Comparison of ENCODE assay signal across 8 cellular contexts in the genomic region with DNA sequence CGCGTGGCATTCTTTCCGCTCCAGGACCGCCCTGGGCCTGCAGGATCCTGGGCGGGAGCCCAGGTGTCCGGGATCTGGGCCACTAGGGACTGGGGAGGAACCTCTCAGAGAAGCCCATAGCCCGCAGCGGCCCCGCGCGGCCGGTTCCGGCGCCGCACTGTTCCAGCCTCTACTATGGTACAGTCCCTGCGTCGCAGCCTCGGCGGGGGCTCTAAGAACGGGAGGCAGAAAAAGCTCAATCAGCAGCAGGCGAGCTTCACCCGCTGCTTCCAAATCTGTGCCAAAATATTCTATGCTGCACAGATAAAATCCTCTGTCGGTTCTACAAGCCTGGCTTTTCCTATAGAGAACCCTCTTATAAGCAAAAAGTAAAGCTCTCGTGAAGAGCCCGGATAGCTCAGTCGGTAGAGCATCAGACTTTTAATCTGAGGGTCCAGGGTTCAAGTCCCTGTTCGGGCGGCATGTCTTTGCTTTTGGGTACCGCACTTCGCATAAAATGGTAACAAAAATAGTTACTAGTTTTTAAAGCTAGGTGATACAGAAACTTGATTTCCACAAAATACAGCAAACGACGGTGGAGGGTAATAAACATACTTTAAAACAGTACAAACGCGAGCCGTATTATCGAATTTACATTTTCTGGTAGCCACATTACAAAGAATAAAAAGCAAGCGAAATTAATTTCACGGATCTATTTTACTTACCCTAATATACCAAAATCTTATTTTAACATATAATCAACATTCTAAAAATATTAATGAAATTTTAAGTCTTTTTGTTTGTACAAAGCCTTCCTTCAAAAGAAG. TPM values are rescaled to one million over a fixed set of nuclear protein-coding genes. Genes with fewer than 3 reads are reported as not detected.
DNase-seq lines count a peak whose midpoint lies in the region; ATAC-seq and TF ChIP-seq lines count a peak whose summit lies in the region.

No MANE protein-coding gene starts in this region.

- H3K27ac ChIP-seq in Karpas-422 (ENCODE audit: low read length) = peak overlapping the region; percentile 78

- no peaks in the 10 kb centered on the region for H3K9me2 ChIP-seq in Karpas-422 (replicated peaks; ENCODE audit: insufficient read depth, low read length)

- H3K9me3 ChIP-seq in Karpas-422 (ENCODE audit: low read length) = no peaks in the 10 kb centered on the region

- H3K4me1 ChIP-seq in Karpas-422 (ENCODE audit: low read length) = peaks cover 54% of the 10 kb centered on the region

- H3K4me3 ChIP-seq in Karpas-422 (ENCODE audit: low read length) = peak overlapping the region; percentile 76
- peak overlapping the region; percentile 68 for H3K4me3 ChIP-seq in fibroblast of pulmonary artery (replicated peaks; ENCODE audit: low read depth, low read length)

- H3K27me3 Mint-ChIP-seq in CD14-positive monocyte (ENCODE audit: low read depth in 3 of 3) = peaks cover 73 to 91% (median 88%) of the 10 kb centered on the region in 3 donors
- H3K27me3 Mint-ChIP-seq in natural killer cell (ENCODE audit: low read depth in 2 of 2) = peaks cover 51 to 55% of the 10 kb centered on the region in 2 donors
- peaks cover 58 to 77% of the 10 kb centered on the region in 2 donors for H3K27me3 Mint-ChIP-seq in stimulated activated naive B cell treated with anti-CD40 and anti-IgM and Interleukin-4, amounts not matched to agents 10 μg/mL and 1 μg/mL and 100 μg/mL, for 72 hours

- ATAC-seq in GM21381 (IDR thresholded peaks at IDR 0.05; ENCODE audit: unreplicated experiment) (peak; percentile 27), natural killer cell (peak; percentile 62 to 79 (median 68))
- peak; percentile 61 to 70 for ATAC-seq in stimulated activated naive B cell treated with anti-CD40 and anti-IgM and Interleukin-4, amounts not matched to agents 10 μg/mL and 1 μg/mL and 100 μg/mL, for 72 hours (replicated peaks)

- DNase-seq in CD14-positive monocyte (ENCODE audit: low spot score) (peak; percentile 77), Karpas-422 (peak; percentile 94), SHP77 treated with DMSO at 0.1 percent for 48 hours (lab: John Stamatoyannopoulos, UW) (peak; percentile 80), fibroblast of pulmonary artery (ENCODE audit: low read depth) (peak; percentile 86), natural killer cell (peak; percentile 84)
- peak; percentile 75 for DNase-seq in activated effector memory CD4-positive, alpha-beta T cell treated with Interleukin-2 at 50 U/mL for 16 hours
- peak; percentile 79 for DNase-seq in stimulated activated naive B cell treated with anti-CD40 and anti-IgM and Interleukin-4, amounts not matched to agents 10 μg/mL and 1 μg/mL and 100 μg/mL, for 72 hours

- peak overlapping the region; percentile 85 to 93 for H3K4me3 Mint-ChIP-seq in CD14-positive monocyte
- H3K4me3 Mint-ChIP-seq in natural killer cell = peak overlapping the region; percentile 93
- H3K4me3 Mint-ChIP-seq in stimulated activated naive B cell treated with anti-CD40 and anti-IgM and Interleukin-4, amounts not matched to agents 10 μg/mL and 1 μg/mL and 100 μg/mL, for 72 hours = peak overlapping the region; percentile 90 to 98

- peak overlapping the region; percentile 100 for H3K4me2 ChIP-seq in Karpas-422 (ENCODE audit: low read depth, low read length, poor library complexity, severe bottlenecking)

- no peaks in the 10 kb centered on the region for H3K36me3 ChIP-seq in Karpas-422 (ENCODE audit: insufficient read depth, low read length)

- H3K79me2 ChIP-seq in Karpas-422 (ENCODE audit: low read length) = no peaks in the 10 kb centered on the region

- H3K36me3 Mint-ChIP-seq in CD14-positive monocyte (peaks cover 12 to 16% of the 10 kb centered on the region in 2 donors), natural killer cell (peaks cover 12% of the 10 kb centered on the region)
- peaks cover 5 to 20% of the 10 kb centered on the region in 2 donors for H3K36me3 Mint-ChIP-seq in stimulated activated naive B cell treated with anti-CD40 and anti-IgM and Interleukin-4, amounts not matched to agents 10 μg/mL and 1 μg/mL and 100 μg/mL, for 72 hours

- peak overlapping the region; percentile 74 for H3K9ac ChIP-seq in Karpas-422 (ENCODE audit: low read length)

- TF ChIP-seq CTCF in CD14-positive monocyte (IDR thresholded peaks at IDR 0.05) (peak; percentile 96), fibroblast of pulmonary artery (IDR thresholded peaks at IDR 0.05; ENCODE audit: low read length, missing control alignments) (peak; percentile 87), natural killer cell (IDR thresholded peaks at IDR 0.05) (peak; percentile 89)

- H3K9me3 Mint-ChIP-seq in CD14-positive monocyte (peaks cover 0 to 34% (median 21%) of the 10 kb centered on the region in 7 donors), natural killer cell (no peaks in the 10 kb centered on the region)
- H3K9me3 Mint-ChIP-seq in stimulated activated naive B cell treated with anti-CD40 and anti-IgM and Interleukin-4, amounts not matched to agents 10 μg/mL and 1 μg/mL and 100 μg/mL, for 72 hours = no peaks in the 10 kb centered on the region

- H3K27ac Mint-ChIP-seq in CD14-positive monocyte = peak overlapping the region; percentile 85 to 91 (median 87)
- peak overlapping the region; percentile 98 to 100 for H3K27ac Mint-ChIP-seq in natural killer cell
- peak overlapping the region; percentile 100 for H3K27ac Mint-ChIP-seq in stimulated activated naive B cell treated with anti-CD40 and anti-IgM and Interleukin-4, amounts not matched to agents 10 μg/mL and 1 μg/mL and 100 μg/mL, for 72 hours

- intact Hi-C loops in CD14-positive monocyte (cut with micrococcal nuclease) (loop anchor here in 1 of 2 donors (2.0 to 5.0 kb wide), 2 partner anchors 68 to 103 kb away; no protein-coding TSS in a partner anchor), natural killer cell (cut with micrococcal nuclease) (loop anchor here (1.0 to 5.0 kb wide), 5 partner anchors 20 to 204 kb away; no protein-coding TSS in a partner anchor)

- no peaks in the 10 kb centered on the region for H3K27me3 ChIP-seq in Karpas-422 (ENCODE audit: low read length)

- peak overlapping the region; percentile 84 for H2AFZ ChIP-seq in Karpas-422 (ENCODE audit: low read length)

- no peaks in the 10 kb centered on the region for H4K20me1 ChIP-seq in Karpas-422 (ENCODE audit: insufficient read depth, low read depth, low read length)

- H3K4me1 Mint-ChIP-seq in CD14-positive monocyte (peaks cover 61% of the 10 kb centered on the region), natural killer cell (peaks cover 55 to 56% of the 10 kb centered on the region in 2 donors)
- peaks cover 51 to 57% of the 10 kb centered on the region in 2 donors for H3K4me1 Mint-ChIP-seq in stimulated activated naive B cell treated with anti-CD40 and anti-IgM and Interleukin-4, amounts not matched to agents 10 μg/mL and 1 μg/mL and 100 μg/mL, for 72 hours

RNA-seq across cellular contexts. Expression of a gene that starts 0.7 kb away (rescaled TPM):
- not detected for polyA plus RNA-seq in CD14-positive monocyte
- total RNA-seq in Karpas-422 (2014; rRNA removed; shearing (Covaris generic); ENCODE audit: low replicate concordance) = 0.18 TPM in 1 of 2 replicates, not detected in the other
- not detected for total RNA-seq in natural killer cell

RNA-seq across cellular contexts. Expression of a gene that starts 4.9 kb away (rescaled TPM):
- not detected for polyA plus RNA-seq in CD14-positive monocyte
- total RNA-seq in Karpas-422 (2014; rRNA removed; shearing (Covaris generic); ENCODE audit: low replicate concordance) = 0.37 and 2.1 TPM in 2 replicates
- total RNA-seq in natural killer cell = under 1 TPM; 0.50 to 0.77 (median 0.61) TPM

RNA-seq across cellular contexts. Expression of a gene that starts 31.5 kb away (rescaled TPM):
- polyA plus RNA-seq in CD14-positive monocyte = not detected
- 0.22 and 1.5 TPM in 2 replicates for total RNA-seq in Karpas-422 (2014; rRNA removed; shearing (Covaris generic); ENCODE audit: low replicate concordance)
- under 1 TPM; 0.29 to 0.58 (median 0.56) TPM for total RNA-seq in natural killer cell

RNA-seq across cellular contexts. Expression of a gene that starts 33.2 kb away (rescaled TPM):
- 1 to 10 TPM; 5.6 to 9.6 TPM for polyA plus RNA-seq in CD14-positive monocyte
- 12.7 and 24.0 TPM in 2 replicates for total RNA-seq in Karpas-422 (2014; rRNA removed; shearing (Covaris generic); ENCODE audit: low replicate concordance)
- 1,000 to 10,000 TPM in 1 of 3 donors, 100 to 1,000 TPM in 2; 636 to 1,422 (median 923) TPM for total RNA-seq in natural killer cell

RNA-seq across cellular contexts. Expression of a gene that starts 43.8 kb away (rescaled TPM):
- 10 to 100 TPM; 10.2 to 14.5 TPM for polyA plus RNA-seq in CD14-positive monocyte
- total RNA-seq in Karpas-422 (2014; rRNA removed; shearing (Covaris generic); ENCODE audit: low replicate concordance) = 24.5 and 47.7 TPM in 2 replicates
- 100 to 1,000 TPM; 191 to 315 (median 234) TPM for total RNA-seq in natural killer cell

Comparison
In these comparisons a context has a peak if more than half of its experiments do, and no peak if none do; other contexts are left out.
1. Peak in every context shown above with its lines: DNase-seq, ATAC-seq, H3K4me3 ChIP-seq and H3K27ac ChIP-seq.